Comparison of ENCODE assay signal across 1 cellular context in the genomic region with DNA sequence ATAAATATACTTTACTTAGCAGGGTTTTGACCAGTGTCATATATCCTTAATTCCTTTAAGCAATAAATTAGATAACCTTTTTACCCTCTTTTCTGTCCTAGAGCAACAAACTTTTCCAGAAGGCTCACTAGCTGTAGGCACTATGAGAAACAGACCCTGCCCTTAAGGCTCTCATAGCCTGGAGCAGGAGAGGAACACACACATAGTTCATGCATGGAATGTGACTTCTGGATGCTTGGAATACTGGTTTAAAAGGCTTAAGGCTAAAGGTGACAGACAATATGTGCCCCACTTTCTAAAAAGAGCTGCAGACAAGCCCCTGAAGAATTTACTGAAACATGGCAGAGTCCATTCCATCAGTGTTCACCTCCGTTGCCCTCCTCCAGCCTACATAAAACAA.
TF ChIP-seq lines count a peak whose summit lies in the region.

No MANE protein-coding gene starts in this region.

TF ChIP-seq in IMR-90, 13 proteins besides CTCF, POLR2A, EP300 and RAD21:
- TF ChIP-seq, protein P1, sequence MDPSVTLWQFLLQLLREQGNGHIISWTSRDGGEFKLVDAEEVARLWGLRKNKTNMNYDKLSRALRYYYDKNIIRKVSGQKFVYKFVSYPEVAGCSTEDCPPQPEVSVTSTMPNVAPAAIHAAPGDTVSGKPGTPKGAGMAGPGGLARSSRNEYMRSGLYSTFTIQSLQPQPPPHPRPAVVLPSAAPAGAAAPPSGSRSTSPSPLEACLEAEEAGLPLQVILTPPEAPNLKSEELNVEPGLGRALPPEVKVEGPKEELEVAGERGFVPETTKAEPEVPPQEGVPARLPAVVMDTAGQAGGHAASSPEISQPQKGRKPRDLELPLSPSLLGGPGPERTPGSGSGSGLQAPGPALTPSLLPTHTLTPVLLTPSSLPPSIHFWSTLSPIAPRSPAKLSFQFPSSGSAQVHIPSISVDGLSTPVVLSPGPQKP (IDR thresholded peaks at IDR 0.05; ENCODE audit: borderline replicate concordance, low read depth, low read length), result no peak
- TF ChIP-seq SMC3 (IDR thresholded peaks at IDR 0.05; ENCODE audit: low read depth, low read length), result no peak
